In genomic region chr1:114581335-114582287, GRCh38 we compare ENCODE assay signal across 8 cellular contexts. TPM values are rescaled to one million over a fixed set of nuclear protein-coding genes. Genes with fewer than 3 reads are reported as not detected.
A peak's percentile ranks its signal among the peaks of the same experiment; 100 is the strongest.
DNase-seq lines count a peak whose midpoint lies in the region; ATAC-seq and TF ChIP-seq lines count a peak whose summit lies in the region.

Gene BCAS2 (minus strand): TSS chr1:114581615. CDS start chr1:114581591, 24 bp downstream.

- dilution Hi-C loops in mammary epithelial cell (cut with HindIII; ENCODE audit: low sequenced_read_pairs): no loop called here

- H3K27ac ChIP-seq in WERI-Rb-1 (peak within 1 kb of the TSS; percentile 85), mammary epithelial cell (ENCODE audit: insufficient read depth, low read depth, low read length) (peak within 1 kb of the TSS; percentile 96), iPS-20b (ENCODE audit: low read length) (peak within 1 kb of the TSS; percentile 45), skin epidermis (peak within 1 kb of the TSS; percentile 60 to 92 (median 85))

- H3K4me3 ChIP-seq in WERI-Rb-1 (ENCODE audit: low read depth, low read length) (peak within 1 kb of the TSS; percentile 59), mammary epithelial cell (replicated peaks in 1 of 3; ENCODE audit: insufficient read depth in 1 of 3, low read depth in 2 of 3, low read length in 3 of 3) (peak within 1 kb of the TSS; percentile 63 to 95 (median 90)), iPS-20b (ENCODE audit: low read length) (peak within 1 kb of the TSS; percentile 98), skin epidermis (peak within 1 kb of the TSS; percentile 51 to 63 (median 60))

- in situ Hi-C loops in ACHN (cut with HindIII; ENCODE audit: low pct_ligation_motif_present, low pct_unique_long_range_greater_than_20kb, low sequenced_read_pairs) (no loop called here), mammary epithelial cell (cut with MboI; ENCODE audit: low sequenced_read_pairs in 2 of 2) (no loop called here)

- H3K36me3 ChIP-seq in WERI-Rb-1: peaks cover 25% of the 10 kb centered on the region
- H3K36me3 ChIP-seq in mammary epithelial cell (ENCODE audit: insufficient read depth, low read length): peaks cover 17% of the 10 kb centered on the region
- H3K36me3 ChIP-seq in iPS-20b (ENCODE audit: insufficient read depth, low read depth, low read length): peaks cover 35% of the 10 kb centered on the region

- H3K4me1 ChIP-seq in mammary epithelial cell (ENCODE audit: insufficient read depth, low read length) (peaks cover 7% of the 10 kb centered on the region), iPS-20b (ENCODE audit: insufficient read depth, low read length) (no peaks in the 10 kb centered on the region)

- BruUV-seq in mammary epithelial cell (replicated peaks; lab: Mats Ljungman, UMichigan): TSS peak; percentile 80

- H3K27me3 ChIP-seq in WERI-Rb-1 (ENCODE audit: insufficient read depth, low read depth, severe bottlenecking): no peaks in the 10 kb centered on the region
- no peaks in the 10 kb centered on the region for H3K27me3 ChIP-seq in mammary epithelial cell (ENCODE audit: insufficient read depth, low read length)
- no peaks in the 10 kb centered on the region for H3K27me3 ChIP-seq in iPS-20b (ENCODE audit: insufficient read depth, low read length)

- intact Hi-C loops in mammary epithelial cell (cut with micrococcal nuclease): loop anchor here (1.0 kb wide), 2 partner anchors 71 to 90 kb away; no protein-coding TSS in a partner anchor

- DNase-seq in ACHN: peak; percentile 96
- peak; percentile 99 for DNase-seq in NCI-H2227 (lab: John Stamatoyannopoulos, UW; ENCODE audit: unreplicated experiment)
- peak; percentile 96 for DNase-seq in WERI-Rb-1
- DNase-seq in mammary epithelial cell: peak; percentile 96

- CTCF ChIA-PET in mammary epithelial cell (lab: Charles Lee; ENCODE audit: low non-redundant PET): no interaction called here

- H3K79me2 ChIP-seq in mammary epithelial cell (ENCODE audit: insufficient read depth, low read length): peaks cover 42% of the 10 kb centered on the region

- H2AFZ ChIP-seq in mammary epithelial cell (ENCODE audit: low read depth, low read length): peak within 1 kb of the TSS; percentile 88

- H3K9ac ChIP-seq in mammary epithelial cell (ENCODE audit: insufficient read depth, low read length) (peak within 1 kb of the TSS; percentile 100), iPS-20b (ENCODE audit: low read depth, low read length) (peak within 1 kb of the TSS; percentile 88)

- no peak for TF ChIP-seq CTCF in WERI-Rb-1 (IDR thresholded peaks at IDR 0.05; ENCODE audit: low read depth, low read length)
- TF ChIP-seq CTCF in mammary epithelial cell (conservative IDR thresholded peaks at IDR 0.05 in 1 of 2, IDR thresholded peaks at IDR 0.05 in 1 of 2; ENCODE audit: extremely low read depth in 1 of 2, insufficient read depth in 1 of 2, low read depth in 1 of 2, low read length in 2 of 2): no peak

- H3K9me3 ChIP-seq in WERI-Rb-1 (ENCODE audit: severe bottlenecking) (no peaks in the 10 kb centered on the region), mammary epithelial cell (replicated peaks; ENCODE audit: insufficient read depth, low read length) (no peaks in the 10 kb centered on the region), iPS-20b (ENCODE audit: insufficient read depth, low read depth, low read length) (no peaks in the 10 kb centered on the region)

- no peaks in the 10 kb centered on the region for H4K20me1 ChIP-seq in mammary epithelial cell (ENCODE audit: insufficient read depth, low read length)

- WGBS in mammary epithelial cell (ENCODE audit: low coverage, missing lambda C conversion rate): 8% methylated on average over 38 of the region's 40 CpGs

- ATAC-seq in GM18873 (IDR thresholded peaks at IDR 0.05; ENCODE audit: low FRiP score, unreplicated experiment) (peak; percentile 100), HG03139 (IDR thresholded peaks at IDR 0.05; ENCODE audit: unreplicated experiment) (peak; percentile 99)

- peak within 1 kb of the TSS; percentile 94 for H3K4me2 ChIP-seq in mammary epithelial cell (ENCODE audit: insufficient read depth, low read depth, low read length)

RNA-seq across cellular contexts. Expression of gene BCAS2, which starts in this region (rescaled TPM):
- total RNA-seq in mammary epithelial cell: 10 to 100 TPM; 30.2 to 46.5 TPM
- polyA plus RNA-seq in mammary epithelial cell: 24.6 TPM
- 15.0 TPM for polyA minus RNA-seq in mammary epithelial cell

Comparison
In these comparisons a context has a peak if more than half of its experiments do, and no peak if none do; other contexts are left out.
1. Peak in every context shown above with its lines: DNase-seq, ATAC-seq, H3K4me3 ChIP-seq and H3K27ac ChIP-seq.
2. H3K27ac ChIP-seq: peak in every context shown above with its lines; median percentile 96 in mammary epithelial cell; 85 in WERI-Rb-1; 85 in skin epidermis; 45 in iPS-20b.